ENCODE assay signal across 15 cellular contexts in the genomic region with DNA sequence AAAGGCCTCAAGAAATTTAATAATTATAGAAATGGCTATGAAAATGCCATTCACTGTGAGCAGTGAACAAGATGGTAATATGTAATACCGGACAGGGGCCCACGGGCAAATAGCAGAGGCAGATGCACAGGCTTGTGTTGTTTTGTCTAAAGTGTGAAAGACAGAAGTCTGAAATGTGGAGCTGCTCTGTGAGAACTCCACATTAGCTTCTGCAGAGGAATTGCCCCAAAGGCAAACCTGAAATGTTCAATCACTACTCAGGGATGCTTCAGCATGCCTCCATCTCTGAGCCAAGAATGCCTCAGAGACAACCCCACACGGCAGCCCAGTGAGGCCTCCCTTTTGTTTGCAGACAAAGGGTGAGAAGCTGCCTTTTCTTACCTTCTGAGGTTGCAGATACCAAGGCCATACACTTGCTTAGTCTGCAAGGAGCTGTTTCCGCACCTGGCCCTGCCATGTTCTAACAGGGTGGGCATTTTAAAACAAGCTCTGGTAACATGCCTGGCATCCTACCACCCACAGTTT.
DNase-seq lines count a peak whose midpoint lies in the region; ATAC-seq, FAIRE-seq and TF ChIP-seq lines count a peak whose summit lies in the region.
"Had no signal": no experiment of that assay in that cellular context is flagged by ENCODE, and none has a peak within 500 bp of the region (broad histone marks: within the 10 kb centered on the region; RNA-seq: fewer than 3 reads in every experiment).

No MANE protein-coding gene starts in this region.

- peak; percentile 4 for ATAC-seq in foreskin keratinocyte

- no peaks in the 10 kb centered on the region for H3K23me2 ChIP-seq in H1 (ENCODE audit: low read depth, low read length)

- no peak for TF ChIP-seq RAD21 in H1 (IDR thresholded peaks at IDR 0.05 in 1 of 2, conservative IDR thresholded peaks at IDR 0.05 in 1 of 2; ENCODE audit: low read depth in 2 of 2, low read length in 2 of 2)

- no peaks in the 10 kb centered on the region for H3K36me3 ChIP-seq in H1 (ENCODE audit: control insufficient read depth in 2 of 4, insufficient read depth in 4 of 4, low read length in 3 of 4)
- H3K36me3 ChIP-seq in suprapubic skin: no peaks in the 10 kb centered on the region
- H3K36me3 ChIP-seq: BLaER1 had no signal

- no peak overlapping the region for H3K4ac ChIP-seq in H1 (replicated peaks; ENCODE audit: insufficient read length, low read depth, low read length)

- no peak overlapping the region for H3K23ac ChIP-seq in H1 (ENCODE audit: insufficient read length)

- H4K91ac ChIP-seq in H1 (replicated peaks; ENCODE audit: insufficient read length, low read length): no peak overlapping the region

- no peaks in the 10 kb centered on the region for H4K20me1 ChIP-seq in H1 (replicated peaks in 1 of 2; ENCODE audit: control insufficient read depth in 1 of 2, insufficient read depth in 2 of 2, low read length in 2 of 2)
- H4K20me1 ChIP-seq: BLaER1 had no signal

- H3K4me1 ChIP-seq in H1 (replicated peaks in 1 of 4; ENCODE audit: control insufficient read depth in 3 of 4, insufficient read depth in 4 of 4, low read length in 3 of 4) (peaks cover 0 to 3% (median 0%) of the 10 kb centered on the region in 4 experiments; a peak in 1 of 7 replicates), foreskin keratinocyte (peaks cover 30% of the 10 kb centered on the region), suprapubic skin (peaks cover 50% of the 10 kb centered on the region)
- H3K4me1 ChIP-seq: BLaER1 had no signal

- peak overlapping the region; percentile 52; the same call in 1 of the 2 replicates for H3K27ac ChIP-seq in C4-2B
- no peak overlapping the region for H3K27ac ChIP-seq in H1 (ENCODE audit: low read depth, low read length)
- H3K27ac ChIP-seq in foreskin keratinocyte: no peak overlapping the region
- H3K27ac ChIP-seq in suprapubic skin: peak overlapping the region; percentile 34
- H3K27ac ChIP-seq: BLaER1 had no signal

- H3K27me3 ChIP-seq in H1 (replicated peaks in 1 of 4; ENCODE audit: control insufficient read depth in 3 of 4, extremely low read depth in 1 of 4, insufficient read depth in 3 of 4, low read length in 3 of 4) (no peaks in the 10 kb centered on the region; a peak in 1 of 7 replicates), foreskin keratinocyte (no peaks in the 10 kb centered on the region), suprapubic skin (no peaks in the 10 kb centered on the region)
- H3K27me3 ChIP-seq: BLaER1 had no signal

- H3K14ac ChIP-seq in H1 (ENCODE audit: insufficient read length): no peak overlapping the region

- no peak for FAIRE-seq in H1 (lab: Jason Lieb, UNC)
- FAIRE-seq: GM12891, H54 had no signal

- H3K56ac ChIP-seq in H1 (replicated peaks; ENCODE audit: insufficient read length, low read depth, low read length): no peak overlapping the region

- TF ChIP-seq POLR2A in H1 (IDR thresholded peaks at IDR 0.05; ENCODE audit: control extremely low read depth in 1 of 2, low read depth in 2 of 2, low read length in 2 of 2) (no peak), suprapubic skin (IDR thresholded peaks at IDR 0.05) (no peak)

- POLR2A ChIA-PET in H1 (lab: Charles Lee; ENCODE audit: partially characterized antibody): interaction anchor here (0.6 kb wide), 1 partner anchor 116 kb away, joined by 3 read pairs; no protein-coding TSS in a partner anchor

- TF ChIP-seq CTCF in C4-2B (conservative IDR thresholded peaks at IDR 0.05) (no peak), H1 (IDR thresholded peaks at IDR 0.05; ENCODE audit: control extremely low read depth in 1 of 3, insufficient read depth in 1 of 3, low read depth in 1 of 3, low read length in 3 of 3) (no peak), foreskin keratinocyte (conservative IDR thresholded peaks at IDR 0.05) (no peak), suprapubic skin (IDR thresholded peaks at IDR 0.05) (no peak)

- no peak overlapping the region; the same call in 1 of the 2 replicates for H4K8ac ChIP-seq in H1 (ENCODE audit: extremely low read depth, insufficient read depth, low read length)

- no peak overlapping the region for H4K5ac ChIP-seq in H1 (ENCODE audit: insufficient read length, low read depth, low read length)

- TF ChIP-seq EP300 in H1 (IDR thresholded peaks at IDR 0.05; ENCODE audit: borderline replicate concordance in 1 of 2, low read depth in 2 of 2, low read length in 2 of 2) (no peak), suprapubic skin (IDR thresholded peaks at IDR 0.05) (no peak)

- DNase-seq in H1 (ENCODE audit: low read depth in 1 of 2, low spot score in 2 of 2) (no peak), foreskin keratinocyte (peak; percentile 76 to 90), suprapubic skin (ENCODE audit: low spot score in 2 of 2) (no peak), putamen (ENCODE audit: low spot score) (no peak), GF-D8 (lab: John Stamatoyannopoulos, UW) (no peak), NCI-H1417 (lab: John Stamatoyannopoulos, UW) (no peak)
- DNase-seq: 8988T; AML-193; CD4-positive, CD25-positive, alpha-beta regulatory T cell; IMR-90; KBM-7 had no signal

- H3K4me2 ChIP-seq in H1 (ENCODE audit: insufficient read depth in 1 of 2, low read depth in 2 of 2, low read length in 2 of 2): no peak overlapping the region
- H3K4me2 ChIP-seq: BLaER1 had no signal

- H2BK20ac ChIP-seq in H1 (ENCODE audit: low read length): no peak overlapping the region

- CTCF ChIA-PET in H1 (lab: Charles Lee; ENCODE audit: partially characterized antibody): interaction anchor here (1.1 to 2.1 kb wide), 5 partner anchors 12 to 151 kb away, joined by 3 to 5 read pairs (median 3); no protein-coding TSS in a partner anchor

- no peaks in the 10 kb centered on the region for H3K79me2 ChIP-seq in H1 (ENCODE audit: control insufficient read depth in 1 of 2, insufficient read depth in 2 of 2, low read length in 2 of 2)

- no peak overlapping the region for H3K4me3 ChIP-seq in H1 (ENCODE audit: extremely low read depth in 1 of 4, insufficient read depth in 2 of 4, low read depth in 3 of 4, low read length in 4 of 4)
- H3K4me3 ChIP-seq in suprapubic skin: no peak overlapping the region
- H3K4me3 ChIP-seq: BLaER1 had no signal

- H2BK12ac ChIP-seq in H1 (ENCODE audit: low read depth, low read length): no peak overlapping the region

- H2BK120ac ChIP-seq in H1 (replicated peaks; ENCODE audit: low read depth, low read length): no peak overlapping the region

- WGBS in H1 (ENCODE audit: extremely low coverage in 1 of 2, insufficient coverage in 1 of 2, insufficient read length in 1 of 2, insufficient replicate concordance in 2 of 2, low coverage in 1 of 2, low lambda C conversion rate in 2 of 2, missing lambda C conversion rate in 1 of 2), 2 experiments: 86% methylated on average over 4 of the region's 4 CpGs; no CpG with 5 or more reads in 1 of the 2 experiments
- 56% methylated on average over 4 of the region's 4 CpGs for WGBS in suprapubic skin

- H2AFZ ChIP-seq in H1 (ENCODE audit: low read length): 0 out of 2 replicates have a peak overlapping the region, but pooled peaks have one; percentile 79

- H3K79me1 ChIP-seq in H1 (ENCODE audit: low read depth, low read length): no peaks in the 10 kb centered on the region; the same call in 1 of the 2 replicates

- no peak overlapping the region; a peak in 1 of 7 replicates for H3K9ac ChIP-seq in H1 (replicated peaks in 1 of 4; ENCODE audit: extremely low read depth in 1 of 4, low read depth in 3 of 4, low read length in 3 of 4)
- H3K9ac ChIP-seq: BLaER1 had no signal

- no peak overlapping the region for H2AK5ac ChIP-seq in H1 (ENCODE audit: low read depth, low read length)

- no peak overlapping the region for H3K18ac ChIP-seq in H1 (ENCODE audit: extremely low read depth, low read length)

- H3K9me3 ChIP-seq in H1 (ENCODE audit: insufficient read depth in 2 of 2, low read depth in 1 of 2, low read length in 1 of 2) (no peaks in the 10 kb centered on the region), suprapubic skin (no peaks in the 10 kb centered on the region)
- H3K9me3 ChIP-seq: BLaER1 had no signal

- H2BK15ac ChIP-seq in H1 (ENCODE audit: low read length): no peak overlapping the region

- H2BK5ac ChIP-seq in H1 (ENCODE audit: low read depth, low read length): 0 out of 2 replicates have a peak overlapping the region, but pooled peaks have one; percentile 56

TF ChIP-seq in H1, 55 proteins besides CTCF, POLR2A, EP300 and RAD21 (continues in another document):
- no peak for TF ChIP-seq EZH2 (IDR thresholded peaks at IDR 0.05; ENCODE audit: low read depth, low read length, severe bottlenecking)
- TF ChIP-seq BACH1 (IDR thresholded peaks at IDR 0.05; ENCODE audit: low read length): no peak
- no peak for TF ChIP-seq NRF1 (IDR thresholded peaks at IDR 0.05; ENCODE audit: low read depth, low read length)
- no peak for TF ChIP-seq CBX5 (IDR thresholded peaks at IDR 0.05; ENCODE audit: low read depth, low read length)
- TF ChIP-seq, protein P1, sequence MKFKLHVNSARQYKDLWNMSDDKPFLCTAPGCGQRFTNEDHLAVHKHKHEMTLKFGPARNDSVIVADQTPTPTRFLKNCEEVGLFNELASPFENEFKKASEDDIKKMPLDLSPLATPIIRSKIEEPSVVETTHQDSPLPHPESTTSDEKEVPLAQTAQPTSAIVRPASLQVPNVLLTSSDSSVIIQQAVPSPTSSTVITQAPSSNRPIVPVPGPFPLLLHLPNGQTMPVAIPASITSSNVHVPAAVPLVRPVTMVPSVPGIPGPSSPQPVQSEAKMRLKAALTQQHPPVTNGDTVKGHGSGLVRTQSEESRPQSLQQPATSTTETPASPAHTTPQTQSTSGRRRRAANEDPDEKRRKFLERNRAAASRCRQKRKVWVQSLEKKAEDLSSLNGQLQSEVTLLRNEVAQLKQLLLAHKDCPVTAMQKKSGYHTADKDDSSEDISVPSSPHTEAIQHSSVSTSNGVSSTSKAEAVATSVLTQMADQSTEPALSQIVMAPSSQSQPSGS (IDR thresholded peaks at IDR 0.05; ENCODE audit: low read length): no peak
- no peak for TF ChIP-seq SP4 (IDR thresholded peaks at IDR 0.05; ENCODE audit: low read length)
- no peak for TF ChIP-seq RXRA (IDR thresholded peaks at IDR 0.05; ENCODE audit: insufficient read depth, low read depth, low read length)
- TF ChIP-seq CREB1 (IDR thresholded peaks at IDR 0.05): no peak
- TF ChIP-seq, protein P2, sequence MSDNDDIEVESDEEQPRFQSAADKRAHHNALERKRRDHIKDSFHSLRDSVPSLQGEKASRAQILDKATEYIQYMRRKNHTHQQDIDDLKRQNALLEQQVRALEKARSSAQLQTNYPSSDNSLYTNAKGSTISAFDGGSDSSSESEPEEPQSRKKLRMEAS (IDR thresholded peaks at IDR 0.05): no peak
- TF ChIP-seq TEAD4 (IDR thresholded peaks at IDR 0.05; ENCODE audit: low read depth, low read length): no peak
- no peak for TF ChIP-seq SIRT6 (IDR thresholded peaks at IDR 0.05; ENCODE audit: low read length)
- TF ChIP-seq HDAC2 (IDR thresholded peaks at IDR 0.05; ENCODE audit: borderline replicate concordance in 1 of 2, low read depth in 2 of 2, low read length in 2 of 2): no peak
- TF ChIP-seq BCL11A (IDR thresholded peaks at IDR 0.05; ENCODE audit: low read depth in 2 of 2, low read length in 2 of 2): no peak
- TF ChIP-seq JUN (IDR thresholded peaks at IDR 0.05; ENCODE audit: low read depth, low read length): no peak
- no peak for TF ChIP-seq CHD1 (IDR thresholded peaks at IDR 0.05; ENCODE audit: low read depth, low read length)
- no peak for TF ChIP-seq BRCA1 (IDR thresholded peaks at IDR 0.05; ENCODE audit: low read depth, low read length)

Comparison
In these comparisons a context has a peak if more than half of its experiments do, and no peak if none do; other contexts are left out.
1. H3K27ac ChIP-seq: peak in C4-2B (single experiment) and suprapubic skin (single experiment); none in H1 (single experiment) and foreskin keratinocyte (single experiment).
2. DNase-seq: peak in foreskin keratinocyte (2 of 2); none in H1 (0 of 2), suprapubic skin (0 of 2), putamen (single experiment), GF-D8 (single experiment) and NCI-H1417 (0 of 3).